In the genomic region with DNA sequence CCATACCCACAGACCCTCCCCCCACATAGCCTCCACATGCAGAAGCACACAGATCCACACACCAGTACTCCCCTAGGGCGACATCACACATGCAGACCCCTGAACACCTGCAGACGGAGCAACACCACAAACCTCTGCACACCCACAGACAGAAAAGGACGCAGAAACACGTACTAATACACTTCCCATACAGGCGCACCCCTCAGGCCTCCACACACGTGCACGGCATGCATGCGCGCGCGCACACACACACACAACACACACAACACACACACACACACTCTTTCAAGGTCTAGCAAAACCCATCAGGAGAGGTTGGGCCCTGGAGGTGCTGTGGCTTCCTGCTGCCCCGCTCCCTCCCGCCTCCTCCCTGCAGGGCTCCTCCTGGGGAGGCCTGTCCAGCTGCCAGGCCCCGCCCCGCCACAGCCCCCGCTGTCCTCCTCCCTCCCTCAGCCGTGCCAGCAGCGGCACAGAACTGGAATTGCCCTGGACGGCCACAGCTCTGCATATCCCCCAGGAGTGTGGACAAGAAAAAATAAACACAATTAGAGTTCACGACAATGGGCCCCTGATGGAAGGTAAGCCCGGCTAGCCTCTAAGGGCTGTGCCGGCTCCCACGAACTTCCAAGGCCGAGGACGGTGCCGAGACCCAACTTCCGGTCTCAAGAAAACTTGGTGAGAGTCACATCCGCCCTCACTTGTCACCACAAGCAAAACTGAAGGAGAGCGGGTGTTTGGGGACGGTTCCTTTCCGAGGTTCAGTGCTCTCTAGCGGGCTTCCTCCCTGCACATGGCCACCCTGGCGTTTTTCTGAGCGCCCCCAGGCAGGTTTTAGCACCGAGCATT, we compare ENCODE assay signal across 8 cellular contexts. TPM values are rescaled to one million over a fixed set of nuclear protein-coding genes. Genes with fewer than 3 reads are reported as not detected.
DNase-seq lines count a peak whose midpoint lies in the region; ATAC-seq and FAIRE-seq lines count a peak whose summit lies in the region.

No MANE protein-coding gene starts in this region.

- H3K4me1 ChIP-seq in BLaER1 treated with 17β-estradiol and CSF1 and Interleukin-3, amounts not matched to agents 10 nM and 100 nM, result peaks cover 43 to 84% (median 64%) of the 10 kb centered on the region in 10 experiments
- H3K4me1 ChIP-seq in esophagus (ENCODE audit: control insufficient read depth in 2 of 2, insufficient read depth in 2 of 2, low read length in 1 of 2) (peaks cover 4 to 17% of the 10 kb centered on the region in 2 donors), muscle layer of colon (ENCODE audit: insufficient read depth, low read length) (peaks cover 55% of the 10 kb centered on the region)

- H3K4me1 Mint-ChIP-seq in stimulated activated effector memory CD8-positive, alpha-beta T cell treated with anti-CD3 and anti-CD28 coated beads, Interleukin-12 subunit alpha, Interleukin-12 subunit beta, amount 100 ng/mL, for 72 hours, result peaks cover 52% of the 10 kb centered on the region

- H3K4me3 Mint-ChIP-seq in stimulated activated effector memory CD8-positive, alpha-beta T cell treated with anti-CD3 and anti-CD28 coated beads, Interleukin-12 subunit alpha, Interleukin-12 subunit beta, amount 100 ng/mL, for 72 hours, result peak overlapping the region; percentile 85

- 2 to 3% methylated on average over 35 of the region's 35 CpGs for WGBS in esophagus, 2 donors

- peak overlapping the region; percentile 91 to 100 (median 98) for H3K9ac ChIP-seq in BLaER1 treated with 17β-estradiol and CSF1 and Interleukin-3, amounts not matched to agents 10 nM and 100 nM
- H3K9ac ChIP-seq in muscle layer of colon (ENCODE audit: low read length), result peak overlapping the region; percentile 99

- peak overlapping the region; percentile 99 for H3K27ac Mint-ChIP-seq in stimulated activated effector memory CD8-positive, alpha-beta T cell treated with anti-CD3 and anti-CD28 coated beads, Interleukin-12 subunit alpha, Interleukin-12 subunit beta, amount 100 ng/mL, for 72 hours

- H4K20me1 ChIP-seq in BLaER1 treated with 17β-estradiol and CSF1 and Interleukin-3, amounts not matched to agents 10 nM and 100 nM, result peaks cover 20 to 44% (median 31%) of the 10 kb centered on the region in 11 experiments

- peaks cover 26 to 32% (median 28%) of the 10 kb centered on the region in 11 experiments for H3K36me3 ChIP-seq in BLaER1 treated with 17β-estradiol and CSF1 and Interleukin-3, amounts not matched to agents 10 nM and 100 nM
- H3K36me3 ChIP-seq in esophagus (ENCODE audit: control insufficient read depth in 2 of 2, insufficient read depth in 2 of 2, low read length in 1 of 2), result peaks cover 5 to 7% of the 10 kb centered on the region in 2 donors
- peaks cover 21% of the 10 kb centered on the region for H3K36me3 ChIP-seq in muscle layer of colon (ENCODE audit: insufficient read depth, low read length)

- H3K36me3 Mint-ChIP-seq in stimulated activated effector memory CD8-positive, alpha-beta T cell treated with anti-CD3 and anti-CD28 coated beads, Interleukin-12 subunit alpha, Interleukin-12 subunit beta, amount 100 ng/mL, for 72 hours, result peaks cover 63% of the 10 kb centered on the region

- peak overlapping the region; percentile 75 to 95 (median 89) for H3K4me3 ChIP-seq in BLaER1 treated with 17β-estradiol and CSF1 and Interleukin-3, amounts not matched to agents 10 nM and 100 nM
- H3K4me3 ChIP-seq in esophagus (ENCODE audit: low read depth in 1 of 2, low read length in 2 of 2) (peak overlapping the region; percentile 47 to 52), muscle layer of colon (ENCODE audit: low read depth in 1 of 2, low read length in 2 of 2) (peak overlapping the region; percentile 8 to 89)

- peak; percentile 62 for ATAC-seq in HG03432 (IDR thresholded peaks at IDR 0.05; ENCODE audit: unreplicated experiment)
- ATAC-seq in stimulated activated effector memory CD8-positive, alpha-beta T cell treated with anti-CD3 and anti-CD28 coated beads, Interleukin-12 subunit alpha, Interleukin-12 subunit beta, amount 100 ng/mL, for 72 hours, result peak; percentile 75

- peak overlapping the region; percentile 88 to 100 (median 97) for H3K27ac ChIP-seq in BLaER1 treated with 17β-estradiol and CSF1 and Interleukin-3, amounts not matched to agents 10 nM and 100 nM
- H3K27ac ChIP-seq in esophagus (ENCODE audit: low read depth in 2 of 2, low read length in 1 of 2) (peak overlapping the region; percentile 98 to 99), muscle layer of colon (ENCODE audit: low read depth, low read length) (peak overlapping the region; percentile 100)

- FAIRE-seq in GM19239 (lab: Jason Lieb, UNC), result peak; percentile 88

- peak overlapping the region; percentile 90 to 99 (median 97) for H3K4me2 ChIP-seq in BLaER1 treated with 17β-estradiol and CSF1 and Interleukin-3, amounts not matched to agents 10 nM and 100 nM

- peaks cover 0 to 5% (median 0%) of the 10 kb centered on the region in 11 experiments; a peak in 6 of 22 replicates for H3K9me3 ChIP-seq in BLaER1 treated with 17β-estradiol and CSF1 and Interleukin-3, amounts not matched to agents 10 nM and 100 nM (replicated peaks in 1 of 11)
- no peaks in the 10 kb centered on the region for H3K9me3 ChIP-seq in esophagus (ENCODE audit: control insufficient read depth in 2 of 2, insufficient read depth in 1 of 2, low read depth in 1 of 2, low read length in 1 of 2)
- H3K9me3 ChIP-seq in muscle layer of colon (ENCODE audit: low read length), result no peaks in the 10 kb centered on the region

- no peaks in the 10 kb centered on the region for H3K27me3 ChIP-seq in BLaER1 treated with 17β-estradiol and CSF1 and Interleukin-3, amounts not matched to agents 10 nM and 100 nM
- H3K27me3 ChIP-seq in esophagus (ENCODE audit: control insufficient read depth in 1 of 2, insufficient read depth in 2 of 2, low read length in 2 of 2) (no peaks in the 10 kb centered on the region), muscle layer of colon (ENCODE audit: control insufficient read depth in 1 of 2, insufficient read depth in 2 of 2, low read length in 2 of 2) (no peaks in the 10 kb centered on the region)

- H3K9me3 Mint-ChIP-seq in stimulated activated effector memory CD8-positive, alpha-beta T cell treated with anti-CD3 and anti-CD28 coated beads, Interleukin-12 subunit alpha, Interleukin-12 subunit beta, amount 100 ng/mL, for 72 hours, result no peaks in the 10 kb centered on the region

- DNase-seq in GM19239 (ENCODE audit: insufficient read length, low spot score) (peak; percentile 76), OCI-M2 (lab: John Stamatoyannopoulos, UW; ENCODE audit: unreplicated experiment) (peak; percentile 19), activated T-cell treated with anti-CD3 and anti-CD28 coated beads for 48 hours (ENCODE audit: low read depth) (peak; percentile 70)
- DNase-seq in stimulated activated effector memory CD8-positive, alpha-beta T cell treated with anti-CD3 and anti-CD28 coated beads, Interleukin-12 subunit alpha, Interleukin-12 subunit beta, amount 100 ng/mL, for 72 hours (ENCODE audit: low spot score in 2 of 2), result peak; percentile 68 to 88

RNA-seq across cellular contexts. Expression of a gene that starts 6.8 kb away (rescaled TPM):
- polyA plus RNA-seq in esophagus, result 10 to 100 TPM; 48.1 to 64.2 TPM

Comparison
In these comparisons a context has a peak if more than half of its experiments do, and no peak if none do; other contexts are left out.
1. Peak in every context shown above with its lines: DNase-seq, ATAC-seq, H3K4me3 ChIP-seq and H3K27ac ChIP-seq.
2. DNase-seq: peak in every context shown above with its lines; median percentile 78 in stimulated activated effector memory CD8-positive, alpha-beta T cell treated with anti-CD3 and anti-CD28 coated beads, Interleukin-12 subunit alpha, Interleukin-12 subunit beta, amount 100 ng/mL, for 72 hours; 76 in GM19239; 70 in activated T-cell treated with anti-CD3 and anti-CD28 coated beads for 48 hours; 19 in OCI-M2.